8 cellular contexts compared by ENCODE assay signal in genomic region chr11:64777449-64778222, GRCh38. TPM values are rescaled to one million over a fixed set of nuclear protein-coding genes. Genes with fewer than 3 reads are reported as not detected.
DNase-seq lines count a peak whose midpoint lies in the region; ATAC-seq, FAIRE-seq and TF ChIP-seq lines count a peak whose summit lies in the region.

No MANE protein-coding gene starts in this region.

- peak overlapping the region; percentile 76 for H3K4me3 Mint-ChIP-seq in chondrocyte (ENCODE audit: unreplicated experiment)

- no peak for FAIRE-seq in D721Med (lab: Jason Lieb, UNC)

- peaks cover 49% of the 10 kb centered on the region for H3K36me3 ChIP-seq in HAP-1 (replicated peaks)

- H3K27me3 Mint-ChIP-seq in chondrocyte (ENCODE audit: low read depth) = no peaks in the 10 kb centered on the region

- H3K4me3 ChIP-seq in HAP-1 = peak overlapping the region; percentile 72

- H3K27ac Mint-ChIP-seq in chondrocyte (ENCODE audit: unreplicated experiment) = peak overlapping the region; percentile 93

- TF ChIP-seq CTCF in D721Med (IDR thresholded peaks at IDR 0.05; ENCODE audit: insufficient read depth, missing control alignments) (no peak), chondrocyte (IDR thresholded peaks at IDR 0.05) (no peak)

- H3K9me3 Mint-ChIP-seq in chondrocyte (ENCODE audit: low read depth) = no peaks in the 10 kb centered on the region

- no peaks in the 10 kb centered on the region for H3K27me3 ChIP-seq in HAP-1 (ENCODE audit: low read depth)

- peaks cover 26% of the 10 kb centered on the region for H3K36me3 Mint-ChIP-seq in chondrocyte (ENCODE audit: low read depth)

- peaks cover 9% of the 10 kb centered on the region for H3K4me1 ChIP-seq in HAP-1

- DNase-seq in D721Med (ENCODE audit: insufficient read length, low spot score) (peak; percentile 74), HAP-1 (ENCODE audit: low spot score in 2 of 2) (peak; percentile 65 to 84), NCI-H2171 (lab: John Stamatoyannopoulos, UW) (peak; percentile 80), chondrocyte (ENCODE audit: low spot score) (peak; percentile 90), kidney tubule cell (ENCODE audit: low spot score) (peak; percentile 77)
- peak; percentile 61 to 69 for DNase-seq in activated CD4-positive, alpha-beta T cell treated with anti-CD3 and anti-CD28 coated beads for 24 hours (ENCODE audit: low read depth in 2 of 2)
- peak; percentile 84 for DNase-seq in stimulated activated CD4-positive, alpha-beta T cell treated with anti-CD3 and anti-CD28 coated beads, Interleukin-15, amount 100 ng/mL, for 24 hours

- no peaks in the 10 kb centered on the region for H3K9me3 ChIP-seq in HAP-1

- in situ Hi-C loops in HAP-1 (cut with MboI; ENCODE audit: low sequenced_read_pairs) = no loop called here

- H3K4me1 Mint-ChIP-seq in chondrocyte (ENCODE audit: low read depth) = peaks cover 33% of the 10 kb centered on the region

- no peak for ATAC-seq in GM19328 (IDR thresholded peaks at IDR 0.05; ENCODE audit: unreplicated experiment)

RNA-seq across cellular contexts. Expression of gene SF1, which starts 0.7 kb away (rescaled TPM):
- 183 to 198 TPM (median 190 TPM) in 3 replicates for total RNA-seq in chondrocyte

RNA-seq across cellular contexts. Expression of gene PYGM, which starts 17.9 kb away (rescaled TPM):
- 0.65 to 1.6 TPM (median 1.2 TPM) in 3 replicates for total RNA-seq in chondrocyte

RNA-seq across cellular contexts. Expression of gene MAP4K2, which starts 25.4 kb away (rescaled TPM):
- total RNA-seq in chondrocyte = 11.3 to 17.8 TPM (median 13.4 TPM) in 3 replicates

RNA-seq across cellular contexts. Expression of gene MEN1, which starts 32.7 kb away (rescaled TPM):
- 19.5 to 26.4 TPM (median 20.4 TPM) in 3 replicates for total RNA-seq in chondrocyte

RNA-seq across cellular contexts. Expression of gene RASGRP2, which starts 33.7 kb away (rescaled TPM):
- 4.7 to 11.4 TPM (median 10.1 TPM) in 3 replicates for total RNA-seq in chondrocyte
